Comparison of ENCODE assay signal across 28 cellular contexts in the genomic region with DNA sequence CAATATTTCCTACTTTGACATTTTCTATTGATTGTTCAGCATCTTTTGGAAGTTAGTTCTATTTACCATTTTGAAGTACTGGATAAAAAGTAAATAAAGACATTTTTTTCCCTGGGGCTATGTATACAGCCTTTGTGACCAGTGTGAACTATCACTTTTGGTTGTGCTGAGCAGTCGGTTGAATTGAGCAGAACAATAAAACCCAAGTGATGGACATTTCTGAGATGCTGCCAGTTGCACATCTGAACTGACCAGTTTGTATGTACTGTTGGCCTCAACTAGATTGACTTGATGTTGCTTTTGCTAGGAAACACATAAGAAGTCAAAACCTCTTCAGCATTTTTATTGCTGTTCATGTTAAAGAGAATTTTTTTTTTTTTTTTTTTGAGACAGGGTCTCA.
"Had no signal": no experiment of that assay in that cellular context is flagged by ENCODE, and none has a peak within 500 bp of the region (broad histone marks: within the 10 kb centered on the region; RNA-seq: fewer than 3 reads in every experiment).

No MANE protein-coding gene starts in this region.

- H3K27me3 Mint-ChIP-seq: progenitor cell of endocrine pancreas; stimulated activated naive B cell treated with anti-CD40 and anti-IgM and Interleukin-4, amounts not matched to agents 10 μg/mL and 1 μg/mL and 100 μg/mL, for 72 hours; stimulated activated naive CD8-positive, alpha-beta T cell treated with anti-CD3 and anti-CD28 coated beads, Interleukin-15, Interleukin-2, amounts not matched to agents 100 ng/mL and 50 ng/mL, for 24 hours had no signal

- H3K4me3 ChIP-seq: neural progenitor cell, ovary, psoas muscle, right lobe of liver, sigmoid colon, stomach, thoracic aorta, thyroid gland, tibial nerve, upper lobe of left lung, vagina had no signal

- H3K4me2 ChIP-seq: neural progenitor cell had no signal

- H2AFZ ChIP-seq: neural progenitor cell, parathyroid adenoma had no signal

- H3K4me3 Mint-ChIP-seq: natural killer cell; nephron; neural progenitor cell; stimulated activated effector memory CD8-positive, alpha-beta T cell treated with anti-CD3 and anti-CD28 coated beads, Interleukin-12 subunit alpha, Interleukin-12 subunit beta, amount 100 ng/mL, for 72 hours; stimulated activated naive B cell treated with anti-CD40 and anti-IgM and Interleukin-4, amounts not matched to agents 10 μg/mL and 1 μg/mL and 100 μg/mL, for 72 hours; stimulated activated naive CD8-positive, alpha-beta T cell treated with anti-CD3 and anti-CD28 coated beads, Interleukin-15, Interleukin-2, amounts not matched to agents 100 ng/mL and 50 ng/mL, for 24 hours had no signal

- H3K27ac ChIP-seq: neural progenitor cell, ovary, parathyroid adenoma, psoas muscle, right lobe of liver, sigmoid colon, stomach, thoracic aorta, thyroid gland, tibial nerve, upper lobe of left lung, vagina had no signal

- H3K36me3 ChIP-seq: neural progenitor cell, ovary, right lobe of liver, sigmoid colon, stomach, thoracic aorta, thyroid gland, upper lobe of left lung, vagina had no signal

- H3K9me3 ChIP-seq: ovary, psoas muscle, right lobe of liver, sigmoid colon, stomach, thoracic aorta, thyroid gland, tibial nerve, upper lobe of left lung, vagina had no signal

- DNase-seq: natural killer cell; occipital lobe; ovary; posterior cingulate gyrus; psoas muscle; right cardiac atrium; right lobe of liver; sigmoid colon; small intestine; stimulated activated CD4-positive, alpha-beta T cell treated with anti-CD3 and anti-CD28 coated beads, Interleukin-15, amount 100 ng/mL, for 24 hours; stimulated activated CD4-positive, alpha-beta T cell treated with anti-CD3 and anti-CD28 coated beads, Interleukin-2, amount 100 ng/mL, for 24 hours; stimulated activated CD4-positive, alpha-beta T cell treated with anti-CD3 and anti-CD28 coated beads, Interleukin-2, amount 100 ng/mL, for 48 hours; stimulated activated CD4-positive, alpha-beta T cell treated with anti-CD3 and anti-CD28 coated beads, Interleukin-4, amount 100 ng/mL, for 24 hours; stimulated activated naive B cell treated with anti-CD40 and anti-IgM and Interleukin-4, amounts not matched to agents 10 μg/mL and 1 μg/mL and 100 μg/mL, for 72 hours; stimulated activated naive CD4-positive, alpha-beta T cell treated with Interleukin-2 at 50 U/mL for 16 hours; stomach; thyroid gland; trophoblast cell; upper lobe of left lung had no signal

- H3K9ac ChIP-seq: neural progenitor cell, parathyroid adenoma had no signal

- H3K27me3 ChIP-seq: neural progenitor cell, ovary, right lobe of liver, sigmoid colon, stomach, thyroid gland, tibial nerve, upper lobe of left lung, vagina had no signal

- H3K36me3 Mint-ChIP-seq: natural killer cell; neural progenitor cell; stimulated activated effector memory CD8-positive, alpha-beta T cell treated with anti-CD3 and anti-CD28 coated beads, Interleukin-12 subunit alpha, Interleukin-12 subunit beta, amount 100 ng/mL, for 72 hours had no signal

- H3K79me2 ChIP-seq: parathyroid adenoma had no signal

- H3K27ac Mint-ChIP-seq: natural killer cell; nephron; neural progenitor cell; progenitor cell of endocrine pancreas; stimulated activated effector memory CD8-positive, alpha-beta T cell treated with anti-CD3 and anti-CD28 coated beads, Interleukin-12 subunit alpha, Interleukin-12 subunit beta, amount 100 ng/mL, for 72 hours; stimulated activated naive B cell treated with anti-CD40 and anti-IgM and Interleukin-4, amounts not matched to agents 10 μg/mL and 1 μg/mL and 100 μg/mL, for 72 hours; stimulated activated naive CD8-positive, alpha-beta T cell treated with anti-CD3 and anti-CD28 coated beads, Interleukin-15, Interleukin-2, amounts not matched to agents 100 ng/mL and 50 ng/mL, for 24 hours had no signal

- H3K9me3 Mint-ChIP-seq: natural killer cell; nephron; neural progenitor cell; stimulated activated effector memory CD8-positive, alpha-beta T cell treated with anti-CD3 and anti-CD28 coated beads, Interleukin-12 subunit alpha, Interleukin-12 subunit beta, amount 100 ng/mL, for 72 hours; stimulated activated naive B cell treated with anti-CD40 and anti-IgM and Interleukin-4, amounts not matched to agents 10 μg/mL and 1 μg/mL and 100 μg/mL, for 72 hours; stimulated activated naive CD8-positive, alpha-beta T cell treated with anti-CD3 and anti-CD28 coated beads, Interleukin-15, Interleukin-2, amounts not matched to agents 100 ng/mL and 50 ng/mL, for 24 hours had no signal

- H3K4me1 ChIP-seq: parathyroid adenoma, psoas muscle, sigmoid colon, stomach, thyroid gland, tibial nerve, upper lobe of left lung, vagina had no signal

- H3K4me1 Mint-ChIP-seq: nephron; stimulated activated effector memory CD8-positive, alpha-beta T cell treated with anti-CD3 and anti-CD28 coated beads, Interleukin-12 subunit alpha, Interleukin-12 subunit beta, amount 100 ng/mL, for 72 hours; stimulated activated naive B cell treated with anti-CD40 and anti-IgM and Interleukin-4, amounts not matched to agents 10 μg/mL and 1 μg/mL and 100 μg/mL, for 72 hours had no signal
